7 cellular contexts compared by ENCODE assay signal in genomic region chr3:27713066-27713400, GRCh38. TPM values are rescaled to one million over a fixed set of nuclear protein-coding genes. Genes with fewer than 3 reads are reported as not detected.
A peak's percentile ranks its signal among the peaks of the same experiment; 100 is the strongest.
DNase-seq lines count a peak whose midpoint lies in the region; ATAC-seq, FAIRE-seq and TF ChIP-seq lines count a peak whose summit lies in the region.

No MANE protein-coding gene starts in this region.

- POLR2A ChIA-PET in GM12878 (lab: Charles Lee): interaction anchor here (1.0 to 2.5 kb wide), 7 partner anchors 9 to 613 kb away, joined by 3 to 26 read pairs (median 4); partner anchors contain the start of gene EOMES

- TSS peak; percentile 81 for BruUV-seq in GM12878 (replicated peaks; lab: Mats Ljungman, UMichigan)

- ATAC-seq in GM12878 (no peak), left colon (peak; percentile 3), HG02973 (IDR thresholded peaks at IDR 0.05; ENCODE audit: unreplicated experiment) (no peak), GM21786 (IDR thresholded peaks at IDR 0.05; ENCODE audit: unreplicated experiment) (no peak)
- no peak for ATAC-seq in stimulated activated naive CD8-positive, alpha-beta T cell treated with anti-CD3 and anti-CD28 coated beads, Interleukin-15, amount 100 ng/mL, for 72 hours

- H3K27ac Mint-ChIP-seq in stimulated activated naive CD8-positive, alpha-beta T cell treated with anti-CD3 and anti-CD28 coated beads, Interleukin-15, amount 100 ng/mL, for 72 hours: no peak overlapping the region

- intact Hi-C loops in GM12878 (cut with micrococcal nuclease; ENCODE audit: unreplicated experiment): loop anchor here (5.0 kb wide), 2 partner anchors 324 to 409 kb away; no protein-coding TSS in a partner anchor
- intact Hi-C loops in left colon (cut with DNase I, micrococcal nuclease): loop anchor here in 1 of 2 donors (5.0 kb wide), 1 partner anchor 614 kb away; no protein-coding TSS in a partner anchor

- FAIRE-seq in GM12878 (lab: Jason Lieb, UNC): no peak

- H4K20me1 ChIP-seq in GM12878 (ENCODE audit: control insufficient read depth, insufficient read depth): no peaks in the 10 kb centered on the region

- H3K4me2 ChIP-seq in GM12878 (ENCODE audit: control insufficient read depth, insufficient read depth): peak overlapping the region; percentile 67

- no peaks in the 10 kb centered on the region for H3K36me3 ChIP-seq in HUES64 (ENCODE audit: insufficient read depth, low read length)
- no peaks in the 10 kb centered on the region for H3K36me3 ChIP-seq in GM12878 (ENCODE audit: control insufficient read depth in 2 of 2, insufficient read depth in 2 of 2, low read length in 1 of 2)

- RAD21 ChIA-PET in GM12878 (lab: Charles Lee; ENCODE audit: unreplicated experiment): interaction anchor here (0.6 to 3.6 kb wide), 30 partner anchors 9 to 638 kb away, joined by 3 to 186 read pairs (median 10); partner anchors contain the start of genes CMC1 and EOMES

- TF ChIP-seq POLR2A in GM12878 (IDR thresholded peaks at IDR 0.05; ENCODE audit: low read depth, low read length): no peak

- H3K9ac ChIP-seq in HUES64 (ENCODE audit: low read depth, low read length) (no peak overlapping the region), GM12878 (ENCODE audit: control insufficient read depth, insufficient read depth, low read length) (no peak overlapping the region)

- H3K4me1 Mint-ChIP-seq in stimulated activated naive CD8-positive, alpha-beta T cell treated with anti-CD3 and anti-CD28 coated beads, Interleukin-15, amount 100 ng/mL, for 72 hours: peaks cover 49% of the 10 kb centered on the region

- H3K79me2 ChIP-seq in GM12878 (ENCODE audit: control insufficient read depth, insufficient read depth, low read length): no peaks in the 10 kb centered on the region

- peak overlapping the region; percentile 96 to 98 for H3K4me3 Mint-ChIP-seq in stimulated activated naive CD8-positive, alpha-beta T cell treated with anti-CD3 and anti-CD28 coated beads, Interleukin-15, amount 100 ng/mL, for 72 hours

- H3K9me3 ChIP-seq in HUES64 (ENCODE audit: insufficient read depth, low read depth, low read length) (no peaks in the 10 kb centered on the region), GM12878 (replicated peaks; ENCODE audit: control insufficient read depth, insufficient read depth, low read length) (no peaks in the 10 kb centered on the region)

- TF ChIP-seq EP300 in GM12878 (IDR thresholded peaks at IDR 0.05; ENCODE audit: borderline replicate concordance in 1 of 2, control insufficient read depth in 1 of 2, low read depth in 2 of 2, low read length in 2 of 2): no peak

- TF ChIP-seq RAD21 in GM12878 (IDR thresholded peaks at IDR 0.05; ENCODE audit: insufficient read depth, low read depth, low read length): no peak

- peaks cover 71% of the 10 kb centered on the region for H3K27me3 Mint-ChIP-seq in stimulated activated naive CD8-positive, alpha-beta T cell treated with anti-CD3 and anti-CD28 coated beads, Interleukin-15, amount 100 ng/mL, for 72 hours

- CTCF ChIA-PET in GM12878 (lab: Yijun Ruan, JAX): interaction anchor here (1.0 to 3.8 kb wide), 27 partner anchors 9 to 1014 kb away, joined by 3 to 140 read pairs (median 8); partner anchors contain the start of gene EOMES

- H3K4me1 ChIP-seq in HUES64 (ENCODE audit: insufficient read depth, low read length): peaks cover 51% of the 10 kb centered on the region
- H3K4me1 ChIP-seq in GM12878 (ENCODE audit: control insufficient read depth, insufficient read depth, low read length): no peaks in the 10 kb centered on the region

- H3K27ac ChIP-seq in HUES64 (ENCODE audit: low read depth, low read length): no peak overlapping the region; the same call in 1 of the 2 replicates
- H3K27ac ChIP-seq in GM12878 (ENCODE audit: control insufficient read depth, insufficient read depth): no peak overlapping the region

- no peak for TF ChIP-seq CTCF in GM12878 (IDR thresholded peaks at IDR 0.05 in 2 of 3, conservative IDR thresholded peaks at IDR 0.05 in 1 of 3; ENCODE audit: control insufficient read depth in 2 of 3, extremely low read depth in 1 of 3, insufficient read depth in 1 of 3, low read depth in 3 of 3, low read length in 3 of 3)

- in situ Hi-C loops in GM12878 (cut with MboI): loop anchor here (5.0 to 10.0 kb wide), 2 partner anchors 422 to 619 kb away; no protein-coding TSS in a partner anchor

- SMC1A ChIA-PET in GM12878 (lab: Charles Lee; ENCODE audit: uncharacterized antibody, unreplicated experiment): interaction anchor here (0.7 to 3.3 kb wide), 34 partner anchors 10 to 636 kb away, joined by 3 to 131 read pairs (median 6); partner anchors contain the start of genes AZI2, EOMES and ZCWPW2

- H3K9me3 Mint-ChIP-seq in stimulated activated naive CD8-positive, alpha-beta T cell treated with anti-CD3 and anti-CD28 coated beads, Interleukin-15, amount 100 ng/mL, for 72 hours: no peaks in the 10 kb centered on the region

- 1% methylated on average over 15 of the region's 17 CpGs for WGBS in HUES64
- WGBS in GM12878 (ENCODE audit: insufficient coverage, insufficient replicate concordance, low lambda C conversion rate, missing lambda C conversion rate): 53% methylated on average over 17 of the region's 17 CpGs

- H2AFZ ChIP-seq in GM12878 (ENCODE audit: control insufficient read depth, low read depth, low read length): no peak overlapping the region

- H3K27me3 ChIP-seq in HUES64 (ENCODE audit: insufficient read depth, low read length) (peaks cover 97% of the 10 kb centered on the region), GM12878 (replicated peaks in 1 of 2; ENCODE audit: control insufficient read depth in 2 of 2, insufficient read depth in 2 of 2, low read length in 1 of 2) (peaks cover 2 to 23% of the 10 kb centered on the region in 2 experiments)

- no peak for DNase-seq in GM12878 (ENCODE audit: low read depth, low spot score)
- peak in 1 of 2 donors; percentile 24 for DNase-seq in left colon
- no peak for DNase-seq in stimulated activated naive CD8-positive, alpha-beta T cell treated with anti-CD3 and anti-CD28 coated beads, Interleukin-15, amount 100 ng/mL, for 72 hours
- no peak for DNase-seq in middle frontal gyrus (ENCODE audit: extremely low spot score, low spot score)

- H3K4me3 ChIP-seq in HUES64 (ENCODE audit: low read length) (peak overlapping the region; percentile 53), GM12878 (peak overlapping the region; percentile 71; the same call in 1 of the 2 replicates)

TF ChIP-seq in GM12878, 131 proteins besides CTCF, POLR2A, EP300 and RAD21:
- TF ChIP-seq MLLT1 (IDR thresholded peaks at IDR 0.05) (0 out of 2 replicates have a peak, but pooled peaks have one; percentile 4), TCF7 (IDR thresholded peaks at IDR 0.05; ENCODE audit: borderline replicate concordance) (no peak), HCFC1 (IDR thresholded peaks at IDR 0.05; ENCODE audit: low read length) (no peak), GABPA (IDR thresholded peaks at IDR 0.05; ENCODE audit: low read depth) (0 out of 2 replicates have a peak, but pooled peaks have one; percentile 3)

RNA-seq across cellular contexts. Expression of gene EOMES, which starts 9.1 kb away (rescaled TPM):
- polyA plus RNA-seq in HUES64 (2013, experiment 1 of 2): 21.3 TPM
- polyA plus RNA-seq in HUES64 (2013, experiment 2 of 2): 24.8 TPM
- 12.8 and 13.0 TPM in 2 replicates for total RNA-seq in GM12878 (2013; cell fraction: nucleolus; rRNA removed)
- total RNA-seq in GM12878 (2014; rRNA removed) (5.3 and 5.5 TPM in 2 replicates), GM12878 (2014; rRNA removed; fragmentation: Illumina TruSeq; extraction: Trizol) (3.5 and 4.0 TPM in 2 replicates), GM12878 (2021) (5.5 and 6.1 TPM in 2 replicates), left colon (under 1 TPM; 0.08 to 0.09 TPM)
- not detected for polyA plus RNA-seq in GM12878 (2011; ENCODE audit: low read depth)
- polyA plus RNA-seq in GM12878 (2011; rRNA removed) (148 and 178 TPM in 2 replicates), GM12878 (2014; fragmentation: Illumina TruSeq; extraction: Trizol) (6.6 TPM in 2 replicates), GM12878 (2014; fragmentation: Nextera tagmentation; extraction: Ambion mirVana) (1 to 10 TPM; 1.5 to 2.8 TPM), GM12878 (2014; rRNA removed) (5.0 and 5.3 TPM in 2 replicates), GM12878 (2016; fragmentation: Nextera tagmentation; extraction: Ambion mirVana) (1 to 10 TPM; 1.8 to 2.5 TPM)
- 91.9 and 94.9 TPM in 2 replicates for polyA plus RNA-seq in GM12878 (2011; cell fraction: cytosol; rRNA removed)
- 127 and 131 TPM in 2 replicates for polyA plus RNA-seq in GM12878 (2011; cell fraction: nucleus; rRNA removed)
- polyA plus RNA-seq in GM12878 (2012): 0.19 and 0.38 TPM in 2 replicates
- polyA minus RNA-seq in GM12878 (2011; rRNA and poly(A)+ RNA removed): 105 and 117 TPM in 2 replicates
- polyA minus RNA-seq in GM12878 (2011; cell fraction: cytosol; rRNA and poly(A)+ RNA removed): 46.0 and 51.6 TPM in 2 replicates
- polyA minus RNA-seq in GM12878 (2011; cell fraction: nucleus; rRNA and poly(A)+ RNA removed): 51.7 and 77.5 TPM in 2 replicates

Comparison
In these comparisons a context has a peak if more than half of its experiments do, and no peak if none do; other contexts are left out.
1. RNA of gene EOMES, which starts 9.1 kb away (total RNA-seq): 3.5 to 13.0 TPM in GM12878; 0.08 to 0.09 TPM in left colon; every median in the first group is over 4 times any median in the second.